In the genomic region with DNA sequence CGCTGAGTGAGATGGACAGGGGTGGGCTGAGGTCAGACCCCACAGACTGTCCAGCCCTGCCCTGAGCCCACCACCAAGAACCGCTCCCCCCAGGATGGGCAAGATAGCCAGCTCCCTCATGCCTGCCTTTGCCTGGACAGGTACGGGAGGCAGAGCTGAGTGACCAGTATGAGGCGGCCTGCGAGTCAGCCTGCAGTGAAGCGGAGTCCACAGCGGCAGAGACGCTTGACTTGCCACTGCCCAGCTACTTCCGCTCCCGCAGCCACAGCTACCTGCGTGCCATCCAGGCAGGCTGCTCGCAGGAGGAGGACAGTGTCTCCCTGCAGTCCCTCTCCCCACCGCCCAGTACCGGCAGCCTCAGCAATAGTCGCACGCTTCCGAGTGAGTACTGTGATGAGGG, we compare ENCODE assay signal across 18 cellular contexts.
"Had no signal": no experiment of that assay in that cellular context is flagged by ENCODE, and none has a peak within 500 bp of the region (broad histone marks: within the 10 kb centered on the region; RNA-seq: fewer than 3 reads in every experiment).

No MANE protein-coding gene starts in this region.

- H3K27ac Mint-ChIP-seq: endodermal cell; naive thymus-derived CD8-positive, alpha-beta T cell; stimulated activated naive B cell treated with anti-CD40 and anti-IgM and Interleukin-4, amounts not matched to agents 10 μg/mL and 1 μg/mL and 100 μg/mL, for 72 hours; stimulated activated naive CD8-positive, alpha-beta T cell treated with anti-CD3 and anti-CD28 coated beads, Interleukin-15, amount 100 ng/mL, for 72 hours had no signal

- H3K9me3 Mint-ChIP-seq: endodermal cell; naive thymus-derived CD8-positive, alpha-beta T cell; stimulated activated naive B cell treated with anti-CD40 and anti-IgM and Interleukin-4, amounts not matched to agents 10 μg/mL and 1 μg/mL and 100 μg/mL, for 72 hours; stimulated activated naive CD8-positive, alpha-beta T cell treated with anti-CD3 and anti-CD28 coated beads, Interleukin-15, amount 100 ng/mL, for 72 hours had no signal

- H3K36me3 Mint-ChIP-seq: naive thymus-derived CD8-positive, alpha-beta T cell; stimulated activated naive B cell treated with anti-CD40 and anti-IgM and Interleukin-4, amounts not matched to agents 10 μg/mL and 1 μg/mL and 100 μg/mL, for 72 hours had no signal

- H3K4me3 ChIP-seq: coronary artery, heart left ventricle, mucosa of descending colon, spleen, testis, transverse colon had no signal

- DNase-seq: effector CD4-positive, alpha-beta T cell; endodermal cell; erythroblast; foreskin melanocyte; heart left ventricle; hippocampal formation; mucosa of descending colon; naive thymus-derived CD8-positive, alpha-beta T cell; spleen; stimulated activated CD4-positive, alpha-beta T cell treated with anti-CD3 and anti-CD28 coated beads, Interleukin-15, amount 100 ng/mL, for 24 hours; stimulated activated CD4-positive, alpha-beta T cell treated with anti-CD3 and anti-CD28 coated beads, Interleukin-1b, Interleukin-23, amount 100 ng/mL, for 48 hours; stimulated activated CD4-positive, alpha-beta T cell treated with anti-CD3 and anti-CD28 coated beads, Interleukin-4, amount 100 ng/mL, for 24 hours; stimulated activated naive B cell treated with anti-CD40 and anti-IgM and Interleukin-4, amounts not matched to agents 10 μg/mL and 1 μg/mL and 100 μg/mL, for 72 hours; stimulated activated naive CD8-positive, alpha-beta T cell treated with anti-CD3 and anti-CD28 coated beads, Interleukin-15, amount 100 ng/mL, for 72 hours; testis; transverse colon had no signal

- ATAC-seq: heart left ventricle; mucosa of descending colon; naive thymus-derived CD8-positive, alpha-beta T cell; sciatic nerve; stimulated activated naive B cell treated with anti-CD40 and anti-IgM and Interleukin-4, amounts not matched to agents 10 μg/mL and 1 μg/mL and 100 μg/mL, for 72 hours; stimulated activated naive CD8-positive, alpha-beta T cell treated with anti-CD3 and anti-CD28 coated beads, Interleukin-15, amount 100 ng/mL, for 72 hours had no signal

- H3K27me3 Mint-ChIP-seq: stimulated activated naive CD8-positive, alpha-beta T cell treated with anti-CD3 and anti-CD28 coated beads, Interleukin-15, amount 100 ng/mL, for 72 hours had no signal

- H3K4me1 ChIP-seq: heart left ventricle, spleen, testis, transverse colon had no signal

- H3K4me1 Mint-ChIP-seq: endodermal cell; naive thymus-derived CD8-positive, alpha-beta T cell; stimulated activated naive B cell treated with anti-CD40 and anti-IgM and Interleukin-4, amounts not matched to agents 10 μg/mL and 1 μg/mL and 100 μg/mL, for 72 hours; stimulated activated naive CD8-positive, alpha-beta T cell treated with anti-CD3 and anti-CD28 coated beads, Interleukin-15, amount 100 ng/mL, for 72 hours had no signal

- H3K4me3 Mint-ChIP-seq: endodermal cell; naive thymus-derived CD8-positive, alpha-beta T cell; stimulated activated naive B cell treated with anti-CD40 and anti-IgM and Interleukin-4, amounts not matched to agents 10 μg/mL and 1 μg/mL and 100 μg/mL, for 72 hours; stimulated activated naive CD8-positive, alpha-beta T cell treated with anti-CD3 and anti-CD28 coated beads, Interleukin-15, amount 100 ng/mL, for 72 hours had no signal

- H3K27me3 ChIP-seq: heart left ventricle, spleen, testis, transverse colon had no signal

- H3K36me3 ChIP-seq: heart left ventricle, spleen, transverse colon had no signal

- H3K27ac ChIP-seq: coronary artery, heart left ventricle, spleen, testis, transverse colon had no signal
